In genomic region chr22:37472418-37473006, GRCh38 we compare ENCODE assay signal across 8 cellular contexts. TPM values are rescaled to one million over a fixed set of nuclear protein-coding genes. Genes with fewer than 3 reads are reported as not detected.
DNase-seq lines count a peak whose midpoint lies in the region; ATAC-seq and TF ChIP-seq lines count a peak whose summit lies in the region.

No MANE protein-coding gene starts in this region.

- peak; percentile 61 to 66 for TF ChIP-seq CTCF in Caco-2 (IDR thresholded peaks at IDR 0.05; ENCODE audit: insufficient read depth in 1 of 2, low read depth in 1 of 2, low read length in 1 of 2, severe bottlenecking in 1 of 2, unreplicated experiment in 1 of 2)
- peak; percentile 60 for TF ChIP-seq CTCF in fibroblast of mammary gland (conservative IDR thresholded peaks at IDR 0.05; ENCODE audit: control insufficient read depth, insufficient read depth, low read depth, low read length)
- peak in 1 of 6 experiments; percentile 32 for TF ChIP-seq CTCF in thyroid gland (IDR thresholded peaks at IDR 0.05)
- no peak for TF ChIP-seq CTCF in lower leg skin (IDR thresholded peaks at IDR 0.05)

- POLR2A ChIA-PET in Caco-2 (lab: Charles Lee), result interaction anchor here (0.6 kb wide), 1 partner anchor 156 kb away, joined by 6 read pairs; no protein-coding TSS in a partner anchor

- WGBS in thyroid gland, 2 donors, result 9% methylated on average over 8 of the region's 8 CpGs; no CpG with 5 or more reads in 1 of the 2 donors
- 21 to 27% methylated on average over 8 of the region's 8 CpGs for WGBS in lower leg skin, 2 donors

- H3K9me3 ChIP-seq in Caco-2, result no peaks in the 10 kb centered on the region
- no peaks in the 10 kb centered on the region for H3K9me3 ChIP-seq in thyroid gland

- no peak overlapping the region for H3K27ac Mint-ChIP-seq in Caco-2 (ENCODE audit: unreplicated experiment)
- no peak overlapping the region for H3K27ac Mint-ChIP-seq in activated CD4-positive, alpha-beta T cell treated with anti-CD3 and anti-CD28 coated beads, Interleukin-2, amount 10 ng/mL, durations not matched to agents 24 days and 14 days

- CTCF ChIA-PET in Caco-2 (lab: Charles Lee), result interaction anchor here (0.6 to 1.8 kb wide), 23 partner anchors 10 to 282 kb away, joined by 3 to 15 read pairs (median 4); partner anchors contain the start of genes CARD10 and MFNG

- H3K4me1 ChIP-seq in Caco-2, result no peaks in the 10 kb centered on the region
- no peaks in the 10 kb centered on the region for H3K4me1 ChIP-seq in thyroid gland

- H3K36me3 Mint-ChIP-seq in Caco-2 (ENCODE audit: insufficient read depth, unreplicated experiment), result peaks cover 4% of the 10 kb centered on the region
- peaks cover 61% of the 10 kb centered on the region for H3K36me3 Mint-ChIP-seq in activated CD4-positive, alpha-beta T cell treated with anti-CD3 and anti-CD28 coated beads, Interleukin-2, amount 10 ng/mL, durations not matched to agents 24 days and 14 days (ENCODE audit: low read depth)

- no peaks in the 10 kb centered on the region for H3K27me3 ChIP-seq in Caco-2 (replicated peaks; ENCODE audit: control insufficient read depth, insufficient read depth, low read length)
- H3K27me3 ChIP-seq in thyroid gland, result no peaks in the 10 kb centered on the region

- ATAC-seq in HG02884 (IDR thresholded peaks at IDR 0.05; ENCODE audit: unreplicated experiment), result no peak

- DNase-seq in Caco-2, result peak; percentile 61 to 69
- peak; percentile 87 for DNase-seq in HuH-7 (ENCODE audit: low spot score)
- DNase-seq in activated CD4-positive, alpha-beta T cell treated with anti-CD3 and anti-CD28 coated beads, Interleukin-2, amount 10 ng/mL, durations not matched to agents 24 days and 14 days, result peak; percentile 79
- peak; percentile 38 for DNase-seq in fibroblast of mammary gland (ENCODE audit: low read depth)
- DNase-seq in stimulated activated CD4-positive, alpha-beta T cell treated with anti-CD3 and anti-CD28 coated beads, Interleukin-4, amount 100 ng/mL, for 4 hours, result peak; percentile 23 to 30
- DNase-seq in thyroid gland, result no peak
- no peak for DNase-seq in lower leg skin (ENCODE audit: low spot score in 2 of 2)

- H3K4me3 ChIP-seq in Caco-2 (ENCODE audit: low read depth, low read length), result no peak overlapping the region
- no peak overlapping the region for H3K4me3 ChIP-seq in fibroblast of mammary gland (ENCODE audit: control insufficient read depth, low read depth, low read length)
- H3K4me3 ChIP-seq in thyroid gland (replicated peaks in 1 of 3), result no peak overlapping the region
- H3K4me3 ChIP-seq in lower leg skin (ENCODE audit: low read depth, poor library complexity, severe bottlenecking), result no peak overlapping the region

- H3K27ac ChIP-seq in thyroid gland, result no peak overlapping the region

- no TSS peak for BruUV-seq in Caco-2 (replicated peaks; lab: Mats Ljungman, UMichigan)

- H3K4me3 Mint-ChIP-seq in Caco-2 (ENCODE audit: unreplicated experiment), result no peak overlapping the region
- H3K4me3 Mint-ChIP-seq in activated CD4-positive, alpha-beta T cell treated with anti-CD3 and anti-CD28 coated beads, Interleukin-2, amount 10 ng/mL, durations not matched to agents 24 days and 14 days, result no peak overlapping the region

- no peaks in the 10 kb centered on the region for H3K4me1 Mint-ChIP-seq in Caco-2 (ENCODE audit: low read depth, unreplicated experiment)
- peaks cover 10% of the 10 kb centered on the region for H3K4me1 Mint-ChIP-seq in activated CD4-positive, alpha-beta T cell treated with anti-CD3 and anti-CD28 coated beads, Interleukin-2, amount 10 ng/mL, durations not matched to agents 24 days and 14 days

- H3K9me3 Mint-ChIP-seq in Caco-2 (ENCODE audit: unreplicated experiment), result no peaks in the 10 kb centered on the region
- H3K9me3 Mint-ChIP-seq in activated CD4-positive, alpha-beta T cell treated with anti-CD3 and anti-CD28 coated beads, Interleukin-2, amount 10 ng/mL, durations not matched to agents 24 days and 14 days, result no peaks in the 10 kb centered on the region

- H3K36me3 ChIP-seq in Caco-2 (ENCODE audit: control insufficient read depth, insufficient read depth, low read length) (no peaks in the 10 kb centered on the region), thyroid gland (no peaks in the 10 kb centered on the region)

- intact Hi-C loops in Caco-2 (cut with micrococcal nuclease; ENCODE audit: unreplicated experiment), result loop anchor here (1.0 kb wide), 1 partner anchor 26 kb away; no protein-coding TSS in a partner anchor
- intact Hi-C loops in activated CD4-positive, alpha-beta T cell treated with anti-CD3 and anti-CD28 coated beads, Interleukin-2, amount 10 ng/mL, durations not matched to agents 24 days and 14 days (cut with micrococcal nuclease), result no loop called here
- intact Hi-C loops in thyroid gland (cut with DNase I), result no loop called here
- intact Hi-C loops in lower leg skin (cut with DNase I; ENCODE audit: low total_unique reads), result no loop called here

- H3K27me3 Mint-ChIP-seq in Caco-2 (ENCODE audit: insufficient read depth, unreplicated experiment), result no peaks in the 10 kb centered on the region
- no peaks in the 10 kb centered on the region for H3K27me3 Mint-ChIP-seq in activated CD4-positive, alpha-beta T cell treated with anti-CD3 and anti-CD28 coated beads, Interleukin-2, amount 10 ng/mL, durations not matched to agents 24 days and 14 days

- TF ChIP-seq POLR2A in thyroid gland (IDR thresholded peaks at IDR 0.05) (no peak), lower leg skin (IDR thresholded peaks at IDR 0.05) (no peak)

RNA-seq across cellular contexts. Expression of gene MFNG, which starts 13.7 kb away (rescaled TPM):
- total RNA-seq in Caco-2 (2022) (3.6 TPM in 2 replicates), thyroid gland (10 to 100 TPM; 15.2 to 30.6 (median 19.2) TPM), lower leg skin (10 to 100 TPM in 1 of 4 donors, 1 to 10 TPM in 3; 5.7 to 13.0 (median 6.3) TPM)
- total RNA-seq in activated CD4-positive, alpha-beta T cell treated with anti-CD3 and anti-CD28 coated beads, Interleukin-2, amount 10 ng/mL, durations not matched to agents 24 days and 14 days, result 207 and 231 TPM in 2 replicates

RNA-seq across cellular contexts. Expression of gene ELFN2, which starts 45.2 kb away (rescaled TPM):
- 4.0 and 4.6 TPM in 2 replicates for total RNA-seq in Caco-2 (2022)
- 0.07 and 0.09 TPM in 2 replicates for total RNA-seq in activated CD4-positive, alpha-beta T cell treated with anti-CD3 and anti-CD28 coated beads, Interleukin-2, amount 10 ng/mL, durations not matched to agents 24 days and 14 days
- total RNA-seq in thyroid gland, result under 1 TPM in 1 of 4 donors, not detected in 3; 0.05 TPM
- total RNA-seq in lower leg skin, result 1 to 10 TPM in 2 of 4 donors, under 1 TPM in 2; 0.26 to 1.5 (median 0.82) TPM

RNA-seq across cellular contexts. Expression of gene CARD10, which starts 46.7 kb away (rescaled TPM):
- total RNA-seq in Caco-2 (2022), result 26.5 and 31.7 TPM in 2 replicates
- total RNA-seq in activated CD4-positive, alpha-beta T cell treated with anti-CD3 and anti-CD28 coated beads, Interleukin-2, amount 10 ng/mL, durations not matched to agents 24 days and 14 days, result not detected in 2 replicates
- 10 to 100 TPM in 3 of 4 donors, 1 to 10 TPM in 1; 6.5 to 17.3 (median 11.0) TPM for total RNA-seq in thyroid gland
- total RNA-seq in lower leg skin, result 10 to 100 TPM; 13.2 to 22.5 (median 18.6) TPM

Comparison
In these comparisons a context has a peak if more than half of its experiments do, and no peak if none do; other contexts are left out.
1. DNase-seq: peak in Caco-2 (2 of 2), HuH-7 (single experiment), activated CD4-positive, alpha-beta T cell treated with anti-CD3 and anti-CD28 coated beads, Interleukin-2, amount 10 ng/mL, durations not matched to agents 24 days and 14 days (single experiment), fibroblast of mammary gland (single experiment) and stimulated activated CD4-positive, alpha-beta T cell treated with anti-CD3 and anti-CD28 coated beads, Interleukin-4, amount 100 ng/mL, for 4 hours (2 of 2); none in thyroid gland (0 of 2) and lower leg skin (0 of 2).
2. CTCF ChIP-seq: peak in Caco-2 (2 of 2) and fibroblast of mammary gland (single experiment); none in lower leg skin (0 of 3).